ENCODE assay signal across 1 cellular context in genomic region chr1:228166170-228166936, GRCh38.
TF ChIP-seq lines count a peak whose summit lies in the region.

No MANE protein-coding gene starts in this region.

TF ChIP-seq in HEK293, 187 proteins besides CTCF, POLR2A, EP300 and RAD21 (continued from another document):
- TF ChIP-seq ZIC2 (tag by site-specific recombination; IDR thresholded peaks at IDR 0.05): peak; percentile 24; the same call in 1 of the 2 replicates
- TF ChIP-seq ZBTB21 (tag by site-specific recombination; IDR thresholded peaks at IDR 0.05): peak; percentile 44
- no peak for TF ChIP-seq MEIS1 (CRISPR knock-in tag; IDR thresholded peaks at IDR 0.05; ENCODE audit: borderline replicate concordance)
- no peak for TF ChIP-seq ZFP3 (tag by site-specific recombination; IDR thresholded peaks at IDR 0.05; ENCODE audit: low read depth)
- TF ChIP-seq, protein P1, sequence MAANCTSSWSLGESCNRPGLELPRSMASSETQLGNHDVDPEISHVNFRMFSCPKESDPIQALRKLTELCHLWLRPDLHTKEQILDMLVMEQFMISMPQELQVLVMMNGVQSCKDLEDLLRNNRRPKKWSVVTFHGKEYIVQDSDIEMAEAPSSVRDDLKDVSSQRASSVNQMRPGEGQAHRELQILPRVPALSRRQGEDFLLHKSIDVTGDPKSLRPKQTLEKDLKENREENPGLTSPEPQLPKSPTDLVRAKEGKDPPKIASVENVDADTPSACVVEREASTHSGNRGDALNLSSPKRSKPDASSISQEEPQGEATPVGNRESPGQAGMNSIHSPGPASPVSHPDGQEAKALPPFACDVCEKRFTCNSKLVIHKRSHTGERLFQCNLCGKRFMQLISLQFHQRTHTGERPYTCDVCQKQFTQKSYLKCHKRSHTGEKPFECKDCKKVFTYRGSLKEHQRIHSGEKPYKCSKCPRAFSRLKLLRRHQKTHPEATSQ (tag by site-specific recombination; IDR thresholded peaks at IDR 0.05): 0 out of 2 replicates have a peak, but pooled peaks have one; percentile 3
- TF ChIP-seq GLIS1 (tag by site-specific recombination; IDR thresholded peaks at IDR 0.05): peak; percentile 97
- peak; percentile 85 for TF ChIP-seq ZBTB48 (tag by site-specific recombination; IDR thresholded peaks at IDR 0.05)
- no peak for TF ChIP-seq ZNF302 (tag by site-specific recombination; IDR thresholded peaks at IDR 0.05; ENCODE audit: low read depth)
- no peak for TF ChIP-seq ZSCAN16 (tag by site-specific recombination; IDR thresholded peaks at IDR 0.05)
- no peak for TF ChIP-seq SETDB1 (IDR thresholded peaks at IDR 0.05; ENCODE audit: insufficient read length, low read length)
- TF ChIP-seq ZNF239 (tag by site-specific recombination; IDR thresholded peaks at IDR 0.05): 0 out of 2 replicates have a peak, but pooled peaks have one; percentile 9
- no peak for TF ChIP-seq ZNF626 (tag by site-specific recombination; IDR thresholded peaks at IDR 0.05)
